1 cellular context compared by ENCODE assay signal in the genomic region with DNA sequence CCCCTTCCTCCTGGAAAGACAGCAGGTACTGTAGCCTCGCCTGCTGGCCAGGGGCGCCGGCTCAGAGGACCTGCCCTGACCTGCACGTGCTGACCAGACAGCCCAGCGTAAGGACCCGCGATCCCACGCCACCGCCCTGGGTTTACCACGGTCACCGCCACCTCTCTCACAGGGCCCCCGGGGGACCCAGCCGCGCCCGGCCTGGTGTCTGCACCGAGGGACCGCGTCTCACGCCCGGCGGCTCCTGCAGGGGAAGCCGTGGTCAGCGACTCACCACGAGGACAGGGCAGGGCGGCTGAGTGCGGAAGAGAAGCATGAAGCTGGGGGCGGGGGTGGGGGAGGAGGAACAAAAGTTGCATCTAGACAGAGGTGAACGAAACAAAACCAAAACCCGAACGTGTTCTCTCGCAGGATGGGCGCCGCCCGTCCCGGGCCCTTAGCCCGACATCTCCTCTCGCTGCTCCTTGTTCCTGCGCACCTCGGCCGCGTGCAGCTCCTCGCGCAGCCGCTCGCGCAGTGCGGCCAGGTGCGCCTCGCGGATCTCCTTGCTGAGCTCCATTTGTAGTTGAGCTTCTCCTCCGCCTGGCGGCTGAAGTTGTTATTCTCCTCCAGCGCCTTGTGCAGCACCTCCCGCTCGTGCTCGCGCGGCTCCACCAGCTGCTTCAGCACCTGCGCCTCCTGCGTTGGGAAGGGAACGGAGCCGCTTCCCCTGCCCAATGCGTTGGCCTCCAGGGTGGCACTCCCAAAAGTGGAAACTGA.
A peak's percentile ranks its signal among the peaks of the same experiment; 100 is the strongest.
TF ChIP-seq lines count a peak whose summit lies in the region.

No MANE protein-coding gene starts in this region.

TF ChIP-seq in K562, 482 proteins besides CTCF, POLR2A, EP300 and RAD21:
- TF ChIP-seq, protein P1, sequence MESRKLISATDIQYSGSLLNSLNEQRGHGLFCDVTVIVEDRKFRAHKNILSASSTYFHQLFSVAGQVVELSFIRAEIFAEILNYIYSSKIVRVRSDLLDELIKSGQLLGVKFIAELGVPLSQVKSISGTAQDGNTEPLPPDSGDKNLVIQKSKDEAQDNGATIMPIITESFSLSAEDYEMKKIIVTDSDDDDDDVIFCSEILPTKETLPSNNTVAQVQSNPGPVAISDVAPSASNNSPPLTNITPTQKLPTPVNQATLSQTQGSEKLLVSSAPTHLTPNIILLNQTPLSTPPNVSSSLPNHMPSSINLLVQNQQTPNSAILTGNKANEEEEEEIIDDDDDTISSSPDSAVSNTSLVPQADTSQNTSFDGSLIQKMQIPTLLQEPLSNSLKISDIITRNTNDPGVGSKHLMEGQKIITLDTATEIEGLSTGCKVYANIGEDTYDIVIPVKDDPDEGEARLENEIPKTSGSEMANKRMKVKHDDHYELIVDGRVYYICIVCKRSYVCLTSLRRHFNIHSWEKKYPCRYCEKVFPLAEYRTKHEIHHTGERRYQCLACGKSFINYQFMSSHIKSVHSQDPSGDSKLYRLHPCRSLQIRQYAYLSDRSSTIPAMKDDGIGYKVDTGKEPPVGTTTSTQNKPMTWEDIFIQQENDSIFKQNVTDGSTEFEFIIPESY (CRISPR knock-in tag; IDR thresholded peaks at IDR 0.05), result peak; percentile 69
TF ChIP-seq in K562: peak in this region for 1; not testable (repeated sequence) for 481.
